2 cellular contexts compared by ENCODE assay signal in the genomic region with DNA sequence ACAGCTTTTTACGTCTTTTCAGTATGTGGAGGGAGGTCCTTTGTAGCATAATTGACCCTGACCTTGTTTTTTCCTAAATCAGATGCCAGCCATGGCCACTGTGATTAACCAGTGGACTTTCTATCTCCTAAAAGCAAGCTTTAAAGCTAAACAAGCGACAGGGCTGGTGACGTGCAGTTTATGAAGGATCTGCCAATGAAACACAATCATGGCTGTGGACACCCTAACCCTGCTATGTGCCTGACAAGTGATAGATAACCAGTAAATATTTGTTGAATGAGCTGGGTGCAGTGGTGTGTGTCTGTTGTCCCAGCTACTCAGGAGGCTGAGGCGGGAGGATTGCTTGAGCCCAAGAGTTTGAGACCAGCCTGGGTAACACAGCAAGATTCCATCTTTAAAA.
TF ChIP-seq lines count a peak whose summit lies in the region.

No MANE protein-coding gene starts in this region.

TF ChIP-seq in A549, 52 proteins besides CTCF, POLR2A, EP300 and RAD21 (continued from another document):
- TF ChIP-seq FOSL2 (IDR thresholded peaks at IDR 0.05) = no peak
- no peak for TF ChIP-seq FOSL2 (CRISPR knock-in tag; IDR thresholded peaks at IDR 0.05)
- TF ChIP-seq CEBPB (IDR thresholded peaks at IDR 0.05) = no peak

TF ChIP-seq in endothelial cell of umbilical vein, 7 proteins besides CTCF, POLR2A, EP300 and RAD21 (continued from another document):
- TF ChIP-seq GATA2 (IDR thresholded peaks at IDR 0.05; ENCODE audit: insufficient read depth, insufficient read length, low read depth, low read length) = no peak
- TF ChIP-seq POLR2AphosphoS5 (IDR thresholded peaks at IDR 0.05; ENCODE audit: insufficient read depth, low read depth, low read length) = no peak
- no peak for TF ChIP-seq EZH2 (IDR thresholded peaks at IDR 0.05; ENCODE audit: borderline replicate concordance, low read depth, low read length, severe bottlenecking)
- TF ChIP-seq FOS (IDR thresholded peaks at IDR 0.05; ENCODE audit: borderline replicate concordance, insufficient read depth, low read length) = no peak
